ENCODE assay signal across 14 cellular contexts in the genomic region with DNA sequence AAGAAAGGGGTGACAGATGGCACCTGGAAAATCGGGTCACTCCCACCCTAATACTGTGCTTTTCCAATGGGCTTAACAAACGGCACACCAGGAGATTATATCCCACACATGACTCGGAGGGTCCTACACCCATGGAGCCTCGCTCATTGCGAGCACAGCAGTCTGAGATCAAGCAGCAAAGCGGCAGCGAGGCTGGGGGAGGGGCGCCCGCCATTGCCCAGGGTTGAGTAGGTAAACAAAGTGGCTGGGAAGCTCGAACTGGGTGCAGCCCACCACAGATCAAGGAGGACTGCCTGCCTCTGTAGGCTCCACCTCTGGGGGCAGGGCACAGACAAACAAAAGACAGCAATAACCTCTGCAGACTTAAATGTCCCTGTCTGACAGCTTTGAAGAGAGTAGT. TPM values are rescaled to one million over a fixed set of nuclear protein-coding genes. Genes with fewer than 3 reads are reported as not detected.
"Had no signal": no experiment of that assay in that cellular context is flagged by ENCODE, and none has a peak within 500 bp of the region (broad histone marks: within the 10 kb centered on the region; RNA-seq: fewer than 3 reads in every experiment).

No MANE protein-coding gene starts in this region.

RNA-seq across cellular contexts. Expression of a gene that starts 38.3 kb away (rescaled TPM):
- total RNA-seq: activated B cell treated with CpG ODN at 0.5 μM for 24 hours; activated CD4-positive, alpha-beta memory T cell treated with anti-CD3 and anti-CD28 coated beads for 36 hours; activated CD4-positive, alpha-beta memory T cell treated with anti-CD3 and anti-CD28 coated beads, Interleukin-2, amount 10 ng/mL, durations not matched to agents 7 days and 5 days; activated CD4-positive, alpha-beta T cell treated with anti-CD3 and anti-CD28 coated beads for 36 hours; activated CD4-positive, alpha-beta T cell treated with anti-CD3 and anti-CD28 coated beads, Interleukin-2, amount 10 ng/mL, durations not matched to agents 24 days and 14 days; activated CD4-positive, alpha-beta T cell treated with anti-CD3 and anti-CD28 coated beads, Interleukin-2, amount 10 ng/mL, durations not matched to agents 7 days and 5 days; activated CD8-positive, alpha-beta memory T cell treated with anti-CD3 and anti-CD28 coated beads for 36 hours; activated CD8-positive, alpha-beta memory T cell treated with anti-CD3 and anti-CD28 coated beads, Interleukin-2, amount 10 ng/mL, durations not matched to agents 7 days and 5 days; activated CD8-positive, alpha-beta T cell treated with anti-CD3 and anti-CD28 coated beads for 36 hours; activated CD8-positive, alpha-beta T cell treated with anti-CD3 and anti-CD28 coated beads, Interleukin-2, amount 10 ng/mL, durations not matched to agents 7 days and 5 days; T-helper 1 cell treated with Interleukin-12 subunit alpha and Interleukin-12 subunit beta and Interleukin-4 antibody, amounts not matched to agents 30 ng/mL and 1 ng/mL, for 36 hours; T-helper 17 cell; T-helper 2 cell treated with Interferon-gamma antibody and Interleukin-4, amounts not matched to agents 100 ng/mL and 5 ng/mL, for 36 hours; WTC11 had no signal

RNA-seq across cellular contexts. Expression of a gene that starts 48.3 kb away (rescaled TPM):
- total RNA-seq: activated B cell treated with CpG ODN at 0.5 μM for 24 hours; activated CD4-positive, alpha-beta memory T cell treated with anti-CD3 and anti-CD28 coated beads for 36 hours; activated CD4-positive, alpha-beta memory T cell treated with anti-CD3 and anti-CD28 coated beads, Interleukin-2, amount 10 ng/mL, durations not matched to agents 7 days and 5 days; activated CD4-positive, alpha-beta T cell treated with anti-CD3 and anti-CD28 coated beads for 36 hours; activated CD4-positive, alpha-beta T cell treated with anti-CD3 and anti-CD28 coated beads, Interleukin-2, amount 10 ng/mL, durations not matched to agents 24 days and 14 days; activated CD4-positive, alpha-beta T cell treated with anti-CD3 and anti-CD28 coated beads, Interleukin-2, amount 10 ng/mL, durations not matched to agents 7 days and 5 days; activated CD8-positive, alpha-beta memory T cell treated with anti-CD3 and anti-CD28 coated beads for 36 hours; activated CD8-positive, alpha-beta memory T cell treated with anti-CD3 and anti-CD28 coated beads, Interleukin-2, amount 10 ng/mL, durations not matched to agents 7 days and 5 days; activated CD8-positive, alpha-beta T cell treated with anti-CD3 and anti-CD28 coated beads for 36 hours; activated CD8-positive, alpha-beta T cell treated with anti-CD3 and anti-CD28 coated beads, Interleukin-2, amount 10 ng/mL, durations not matched to agents 7 days and 5 days; T-helper 1 cell treated with Interleukin-12 subunit alpha and Interleukin-12 subunit beta and Interleukin-4 antibody, amounts not matched to agents 30 ng/mL and 1 ng/mL, for 36 hours; T-helper 17 cell; T-helper 2 cell treated with Interferon-gamma antibody and Interleukin-4, amounts not matched to agents 100 ng/mL and 5 ng/mL, for 36 hours; WTC11 had no signal
